Comparison of ENCODE assay signal across 1 cellular context in the genomic region with DNA sequence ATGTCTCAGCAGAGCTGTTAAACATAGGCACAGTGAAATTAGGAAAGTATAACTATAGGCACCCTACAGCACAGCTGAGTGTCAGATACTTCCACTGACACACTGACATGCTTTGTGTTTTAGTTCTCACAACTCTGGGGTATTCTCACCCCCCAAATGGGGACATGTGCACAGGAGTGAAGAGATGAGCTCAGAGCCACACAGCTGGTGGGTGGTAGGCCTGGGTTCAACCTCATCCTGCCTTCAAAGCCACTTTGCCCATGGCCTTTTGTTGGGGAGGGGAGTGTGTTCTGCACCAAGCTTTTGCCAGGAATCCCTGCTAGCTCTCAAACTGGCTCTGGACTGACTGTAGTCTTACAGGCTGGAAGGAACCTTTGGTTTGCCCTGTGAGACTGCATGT.
TF ChIP-seq lines count a peak whose summit lies in the region.

No MANE protein-coding gene starts in this region.

TF ChIP-seq in SK-N-SH treated with all-trans-retinoic acid at 6 μM for 48 hours, 23 proteins besides CTCF, POLR2A, EP300 and RAD21 (continued from another document):
- TF ChIP-seq, protein P1, sequence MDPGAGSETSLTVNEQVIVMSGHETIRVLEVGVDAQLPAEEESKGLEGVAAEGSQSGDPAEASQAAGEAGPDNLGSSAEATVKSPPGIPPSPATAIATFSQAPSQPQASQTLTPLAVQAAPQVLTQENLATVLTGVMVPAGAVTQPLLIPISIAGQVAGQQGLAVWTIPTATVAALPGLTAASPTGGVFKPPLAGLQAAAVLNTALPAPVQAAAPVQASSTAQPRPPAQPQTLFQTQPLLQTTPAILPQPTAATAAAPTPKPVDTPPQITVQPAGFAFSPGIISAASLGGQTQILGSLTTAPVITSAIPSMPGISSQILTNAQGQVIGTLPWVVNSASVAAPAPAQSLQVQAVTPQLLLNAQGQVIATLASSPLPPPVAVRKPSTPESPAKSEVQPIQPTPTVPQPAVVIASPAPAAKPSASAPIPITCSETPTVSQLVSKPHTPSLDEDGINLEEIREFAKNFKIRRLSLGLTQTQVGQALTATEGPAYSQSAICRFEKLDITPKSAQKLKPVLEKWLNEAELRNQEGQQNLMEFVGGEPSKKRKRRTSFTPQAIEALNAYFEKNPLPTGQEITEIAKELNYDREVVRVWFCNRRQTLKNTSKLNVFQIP (CRISPR knock-in tag; IDR thresholded peaks at IDR 0.05; ENCODE audit: borderline replicate concordance, low read depth): no peak
- TF ChIP-seq ZNF565 (CRISPR knock-in tag; conservative IDR thresholded peaks at IDR 0.05; ENCODE audit: low read depth) (no peak), RARB (CRISPR knock-in tag; IDR thresholded peaks at IDR 0.05) (no peak), ZFP30 (CRISPR knock-in tag; IDR thresholded peaks at IDR 0.05) (no peak), ZFP3 (CRISPR knock-in tag; IDR thresholded peaks at IDR 0.05) (no peak), ARNTL (CRISPR knock-in tag; IDR thresholded peaks at IDR 0.05; ENCODE audit: borderline replicate concordance, low read depth) (no peak), SNAI2 (CRISPR knock-in tag; IDR thresholded peaks at IDR 0.05) (no peak), ISL1 (CRISPR knock-in tag; IDR thresholded peaks at IDR 0.05) (no peak)
- TF ChIP-seq, protein P2, sequence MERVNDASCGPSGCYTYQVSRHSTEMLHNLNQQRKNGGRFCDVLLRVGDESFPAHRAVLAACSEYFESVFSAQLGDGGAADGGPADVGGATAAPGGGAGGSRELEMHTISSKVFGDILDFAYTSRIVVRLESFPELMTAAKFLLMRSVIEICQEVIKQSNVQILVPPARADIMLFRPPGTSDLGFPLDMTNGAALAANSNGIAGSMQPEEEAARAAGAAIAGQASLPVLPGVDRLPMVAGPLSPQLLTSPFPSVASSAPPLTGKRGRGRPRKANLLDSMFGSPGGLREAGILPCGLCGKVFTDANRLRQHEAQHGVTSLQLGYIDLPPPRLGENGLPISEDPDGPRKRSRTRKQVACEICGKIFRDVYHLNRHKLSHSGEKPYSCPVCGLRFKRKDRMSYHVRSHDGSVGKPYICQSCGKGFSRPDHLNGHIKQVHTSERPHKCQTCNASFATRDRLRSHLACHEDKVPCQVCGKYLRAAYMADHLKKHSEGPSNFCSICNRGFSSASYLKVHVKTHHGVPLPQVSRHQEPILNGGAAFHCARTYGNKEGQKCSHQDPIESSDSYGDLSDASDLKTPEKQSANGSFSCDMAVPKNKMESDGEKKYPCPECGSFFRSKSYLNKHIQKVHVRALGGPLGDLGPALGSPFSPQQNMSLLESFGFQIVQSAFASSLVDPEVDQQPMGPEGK (CRISPR knock-in tag; IDR thresholded peaks at IDR 0.05; ENCODE audit: borderline replicate concordance): no peak
- TF ChIP-seq, protein P3, sequence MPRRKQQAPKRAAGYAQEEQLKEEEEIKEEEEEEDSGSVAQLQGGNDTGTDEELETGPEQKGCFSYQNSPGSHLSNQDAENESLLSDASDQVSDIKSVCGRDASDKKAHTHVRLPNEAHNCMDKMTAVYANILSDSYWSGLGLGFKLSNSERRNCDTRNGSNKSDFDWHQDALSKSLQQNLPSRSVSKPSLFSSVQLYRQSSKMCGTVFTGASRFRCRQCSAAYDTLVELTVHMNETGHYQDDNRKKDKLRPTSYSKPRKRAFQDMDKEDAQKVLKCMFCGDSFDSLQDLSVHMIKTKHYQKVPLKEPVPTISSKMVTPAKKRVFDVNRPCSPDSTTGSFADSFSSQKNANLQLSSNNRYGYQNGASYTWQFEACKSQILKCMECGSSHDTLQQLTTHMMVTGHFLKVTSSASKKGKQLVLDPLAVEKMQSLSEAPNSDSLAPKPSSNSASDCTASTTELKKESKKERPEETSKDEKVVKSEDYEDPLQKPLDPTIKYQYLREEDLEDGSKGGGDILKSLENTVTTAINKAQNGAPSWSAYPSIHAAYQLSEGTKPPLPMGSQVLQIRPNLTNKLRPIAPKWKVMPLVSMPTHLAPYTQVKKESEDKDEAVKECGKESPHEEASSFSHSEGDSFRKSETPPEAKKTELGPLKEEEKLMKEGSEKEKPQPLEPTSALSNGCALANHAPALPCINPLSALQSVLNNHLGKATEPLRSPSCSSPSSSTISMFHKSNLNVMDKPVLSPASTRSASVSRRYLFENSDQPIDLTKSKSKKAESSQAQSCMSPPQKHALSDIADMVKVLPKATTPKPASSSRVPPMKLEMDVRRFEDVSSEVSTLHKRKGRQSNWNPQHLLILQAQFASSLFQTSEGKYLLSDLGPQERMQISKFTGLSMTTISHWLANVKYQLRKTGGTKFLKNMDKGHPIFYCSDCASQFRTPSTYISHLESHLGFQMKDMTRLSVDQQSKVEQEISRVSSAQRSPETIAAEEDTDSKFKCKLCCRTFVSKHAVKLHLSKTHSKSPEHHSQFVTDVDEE (CRISPR knock-in tag; IDR thresholded peaks at IDR 0.05): no peak
- TF ChIP-seq, protein P4, sequence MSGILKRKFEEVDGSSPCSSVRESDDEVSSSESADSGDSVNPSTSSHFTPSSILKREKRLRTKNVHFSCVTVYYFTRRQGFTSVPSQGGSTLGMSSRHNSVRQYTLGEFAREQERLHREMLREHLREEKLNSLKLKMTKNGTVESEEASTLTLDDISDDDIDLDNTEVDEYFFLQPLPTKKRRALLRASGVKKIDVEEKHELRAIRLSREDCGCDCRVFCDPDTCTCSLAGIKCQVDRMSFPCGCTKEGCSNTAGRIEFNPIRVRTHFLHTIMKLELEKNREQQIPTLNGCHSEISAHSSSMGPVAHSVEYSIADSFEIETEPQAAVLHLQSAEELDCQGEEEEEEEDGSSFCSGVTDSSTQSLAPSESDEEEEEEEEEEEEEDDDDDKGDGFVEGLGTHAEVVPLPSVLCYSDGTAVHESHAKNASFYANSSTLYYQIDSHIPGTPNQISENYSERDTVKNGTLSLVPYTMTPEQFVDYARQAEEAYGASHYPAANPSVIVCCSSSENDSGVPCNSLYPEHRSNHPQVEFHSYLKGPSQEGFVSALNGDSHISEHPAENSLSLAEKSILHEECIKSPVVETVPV (CRISPR knock-in tag; IDR thresholded peaks at IDR 0.05): no peak
TF ChIP-seq in SK-N-SH treated with all-trans-retinoic acid at 6 μM for 48 hours: peak in this region for 0.
